10 cellular contexts compared by ENCODE assay signal in genomic region chr18:50558948-50559749, GRCh38. TPM values are rescaled to one million over a fixed set of nuclear protein-coding genes. Genes with fewer than 3 reads are reported as not detected.
DNase-seq lines count a peak whose midpoint lies in the region; ATAC-seq, FAIRE-seq and TF ChIP-seq lines count a peak whose summit lies in the region.
"Had no signal": no experiment of that assay in that cellular context is flagged by ENCODE, and none has a peak within 500 bp of the region (broad histone marks: within the 10 kb centered on the region; RNA-seq: fewer than 3 reads in every experiment).

No MANE protein-coding gene starts in this region.

- no peak for TF ChIP-seq EP300 in transverse colon (IDR thresholded peaks at IDR 0.05; ENCODE audit: low read depth)

- no peak for FAIRE-seq in bronchial epithelial cell (lab: Jason Lieb, UNC)

- H3K27ac ChIP-seq in lung (ENCODE audit: low read depth in 1 of 2, low read length in 1 of 2) = peak overlapping the region in 1 of 2 donors; percentile 72
- H3K27ac ChIP-seq in transverse colon = peak overlapping the region; percentile 50 to 83 (median 70)

- H3K36me3 ChIP-seq in bronchial epithelial cell (ENCODE audit: control insufficient read depth, insufficient read depth, low read length) (no peaks in the 10 kb centered on the region), lung (ENCODE audit: control insufficient read depth in 2 of 2, insufficient read depth in 2 of 2, low read length in 2 of 2) (no peaks in the 10 kb centered on the region), transverse colon (no peaks in the 10 kb centered on the region)

- no peak overlapping the region for H3K27ac Mint-ChIP-seq in activated T-cell treated with anti-CD3 and anti-CD28 coated beads, Interleukin-2, amount 50 U/mL, for 24 hours

- H3K4me1 Mint-ChIP-seq in activated T-cell treated with anti-CD3 and anti-CD28 coated beads, Interleukin-2, amount 50 U/mL, for 24 hours (ENCODE audit: low read depth) = peaks cover 7% of the 10 kb centered on the region

- no peak for DNase-seq in activated T-cell treated with anti-CD3 and anti-CD28 coated beads, Interleukin-2, amount 50 U/mL, for 24 hours
- DNase-seq in activated T-cell treated with anti-CD3 and anti-CD28 coated beads, Interleukin-2, amount 50 U/mL, for 48 hours = no peak
- DNase-seq in bronchial epithelial cell (ENCODE audit: low read depth) (no peak), lung (ENCODE audit: low spot score) (no peak), transverse colon (no peak), NCI-H82 treated with DMSO at 0.1 percent for 48 hours (lab: John Stamatoyannopoulos, UW; ENCODE audit: unreplicated experiment) (no peak), GM13976 (ENCODE audit: low spot score) (no peak)
- DNase-seq: T1000 had no signal

- intact Hi-C loops in transverse colon (cut with DNase I; ENCODE audit: low total_unique reads) = no loop called here

- peaks cover 24% of the 10 kb centered on the region for H3K27me3 ChIP-seq in bronchial epithelial cell (ENCODE audit: control insufficient read depth, insufficient read depth, low read length)
- H3K27me3 ChIP-seq in lung (ENCODE audit: control insufficient read depth, insufficient read depth) = no peaks in the 10 kb centered on the region
- H3K27me3 ChIP-seq in transverse colon = peaks cover 63% of the 10 kb centered on the region

- no peak for ATAC-seq in lung (ENCODE audit: insufficient read depth, low FRiP score)
- ATAC-seq in GM18505 (IDR thresholded peaks at IDR 0.05; ENCODE audit: unreplicated experiment) = no peak

- H3K9me3 Mint-ChIP-seq in activated T-cell treated with anti-CD3 and anti-CD28 coated beads, Interleukin-2, amount 50 U/mL, for 24 hours = peaks cover 6% of the 10 kb centered on the region

- H3K4me3 Mint-ChIP-seq in activated T-cell treated with anti-CD3 and anti-CD28 coated beads, Interleukin-2, amount 50 U/mL, for 24 hours = peak overlapping the region; percentile 47

- TF ChIP-seq CTCF in bronchial epithelial cell (IDR thresholded peaks at IDR 0.05; ENCODE audit: insufficient read depth, low read length, severe bottlenecking) = no peak
- no peak for TF ChIP-seq CTCF in lung (IDR thresholded peaks at IDR 0.05; ENCODE audit: control extremely low read depth, extremely low read depth)
- no peak for TF ChIP-seq CTCF in transverse colon (IDR thresholded peaks at IDR 0.05)
- no peak for TF ChIP-seq CTCF in GM13976 (IDR thresholded peaks at IDR 0.05; ENCODE audit: borderline replicate concordance, control extremely low read depth, extremely low read depth, insufficient read depth, missing control alignments)

- in situ Hi-C loops in transverse colon (cut with MboI; ENCODE audit: low pct_ligation_motif_present in 1 of 4, low pct_unique_long_range_greater_than_20kb in 1 of 4, low sequenced_read_pairs in 3 of 4) (loop anchor here in 1 of 4 donors (25.0 kb wide), 1 partner anchor 103 kb away; no protein-coding TSS in a partner anchor), GM13976 (cut with MboI; ENCODE audit: low sequenced_read_pairs, unreplicated experiment) (no loop called here)

- 13 to 14% methylated on average over 43 to 52 of the region's 52 CpGs for WGBS in lung, 2 donors
- WGBS in transverse colon (ENCODE audit: low coverage in 1 of 2), 2 donors = 42 to 52% methylated on average over 16 to 34 of the region's 52 CpGs

- H3K4me3 ChIP-seq in bronchial epithelial cell (ENCODE audit: low read depth, low read length) = peak overlapping the region; percentile 18
- H3K4me3 ChIP-seq in lung = peak overlapping the region; percentile 24
- peak overlapping the region; percentile 43 to 60 (median 57) for H3K4me3 ChIP-seq in transverse colon

- no peak for TF ChIP-seq POLR2A in transverse colon (IDR thresholded peaks at IDR 0.05)
- no peak for TF ChIP-seq POLR2A in GM18505 (IDR thresholded peaks at IDR 0.05; ENCODE audit: borderline replicate concordance, extremely low read depth, insufficient read depth, insufficient read length)

- peaks cover 0 to 7% of the 10 kb centered on the region in 2 donors for H3K9me3 ChIP-seq in lung (ENCODE audit: control insufficient read depth in 2 of 2, insufficient read depth in 1 of 2, low read length in 1 of 2)
- H3K9me3 ChIP-seq in transverse colon = peaks cover 0 to 7% of the 10 kb centered on the region in 2 donors

- no peaks in the 10 kb centered on the region for H3K36me3 Mint-ChIP-seq in activated T-cell treated with anti-CD3 and anti-CD28 coated beads, Interleukin-2, amount 50 U/mL, for 24 hours (ENCODE audit: low read depth)

- H3K27me3 Mint-ChIP-seq in activated T-cell treated with anti-CD3 and anti-CD28 coated beads, Interleukin-2, amount 50 U/mL, for 24 hours = peaks cover 73% of the 10 kb centered on the region

- H3K4me1 ChIP-seq in lung (ENCODE audit: control insufficient read depth in 2 of 2, insufficient read depth in 2 of 2, low read length in 2 of 2) (peaks cover 0 to 11% of the 10 kb centered on the region in 2 donors), transverse colon (peaks cover 12 to 20% (median 15%) of the 10 kb centered on the region in 4 donors)

RNA-seq across cellular contexts. Expression of gene MAPK4, which starts 0.7 kb away (rescaled TPM):
- total RNA-seq in bronchial epithelial cell = under 0.01 TPM in 1 of 2 replicates, not detected in the other
- 1 to 10 TPM; 2.6 to 5.2 TPM for total RNA-seq in lung
- 10 to 100 TPM in 1 of 2 donors, 1 to 10 TPM in 1; 1.8 to 10.7 TPM for polyA plus RNA-seq in lung
- total RNA-seq in transverse colon = 10 to 100 TPM in 1 of 4 donors, 1 to 10 TPM in 3; 1.6 to 20.1 (median 5.7) TPM
- polyA plus RNA-seq: BJ had no signal
